In genomic region chr22:41499624-41500280, GRCh38 we compare ENCODE assay signal across 1 cellular context.
TF ChIP-seq lines count a peak whose summit lies in the region.

No MANE protein-coding gene starts in this region.

TF ChIP-seq in GM23338, 12 proteins besides CTCF, POLR2A, EP300 and RAD21:
- TF ChIP-seq EZH2phosphoT487 (IDR thresholded peaks at IDR 0.05; ENCODE audit: unreplicated experiment) (no peak), ZNF331 (CRISPR knock-in tag; IDR thresholded peaks at IDR 0.05; ENCODE audit: low read depth) (no peak), CREB1 (CRISPR knock-in tag; IDR thresholded peaks at IDR 0.05; ENCODE audit: low read depth) (no peak), NANOG (IDR thresholded peaks at IDR 0.05; ENCODE audit: borderline replicate concordance) (no peak), POLR2AphosphoS5 (IDR thresholded peaks at IDR 0.05; ENCODE audit: low read depth) (no peak), JUNB (IDR thresholded peaks at IDR 0.05; ENCODE audit: unreplicated experiment) (no peak), ZNF462 (CRISPR knock-in tag; IDR thresholded peaks at IDR 0.05) (no peak), ZNF114 (CRISPR knock-in tag; IDR thresholded peaks at IDR 0.05) (no peak), EZH2 (IDR thresholded peaks at IDR 0.05; ENCODE audit: low read depth, unreplicated experiment) (no peak), STAT1 (IDR thresholded peaks at IDR 0.05; ENCODE audit: unreplicated experiment) (no peak), ETS1 (IDR thresholded peaks at IDR 0.05) (no peak), REST (IDR thresholded peaks at IDR 0.05; ENCODE audit: unreplicated experiment) (no peak)
